In the genomic region with DNA sequence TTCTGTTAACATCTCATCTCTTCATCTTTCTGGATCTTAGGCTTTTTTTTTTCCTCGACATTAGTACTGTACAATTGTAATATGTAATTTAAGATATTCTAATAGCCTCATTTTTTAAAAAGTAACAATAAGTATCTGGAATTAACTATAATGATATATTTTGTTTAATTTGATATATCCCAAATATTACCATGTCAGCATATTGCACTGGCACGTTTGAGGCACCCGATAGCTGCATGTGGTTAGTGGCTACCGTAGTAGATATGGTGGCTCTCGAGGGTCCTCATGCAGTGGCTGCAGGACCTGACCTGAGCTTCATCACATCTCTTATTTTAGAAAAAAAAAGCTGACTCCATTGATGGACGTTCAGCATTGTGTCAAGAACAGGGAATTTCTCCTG, we compare ENCODE assay signal across 4 cellular contexts.
TF ChIP-seq lines count a peak whose summit lies in the region.

No MANE protein-coding gene starts in this region.

TF ChIP-seq in HepG2, 621 proteins besides CTCF, POLR2A, EP300 and RAD21:
- TF ChIP-seq SPEN (CRISPR knock-in tag; IDR thresholded peaks at IDR 0.05; ENCODE audit: low read depth) (no peak), MAFK (conservative IDR thresholded peaks at IDR 0.05 in 1 of 2, IDR thresholded peaks at IDR 0.05 in 1 of 2; ENCODE audit: low read length in 2 of 2) (peak; percentile 85 to 93), MAFF (IDR thresholded peaks at IDR 0.05; ENCODE audit: low read depth, low read length) (peak; percentile 86)
- TF ChIP-seq, protein P1, sequence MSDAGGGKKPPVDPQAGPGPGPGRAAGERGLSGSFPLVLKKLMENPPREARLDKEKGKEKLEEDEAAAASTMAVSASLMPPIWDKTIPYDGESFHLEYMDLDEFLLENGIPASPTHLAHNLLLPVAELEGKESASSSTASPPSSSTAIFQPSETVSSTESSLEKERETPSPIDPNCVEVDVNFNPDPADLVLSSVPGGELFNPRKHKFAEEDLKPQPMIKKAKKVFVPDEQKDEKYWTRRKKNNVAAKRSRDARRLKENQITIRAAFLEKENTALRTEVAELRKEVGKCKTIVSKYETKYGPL (CRISPR knock-in tag; IDR thresholded peaks at IDR 0.05), result no peak

TF ChIP-seq in A549, 52 proteins besides CTCF, POLR2A, EP300 and RAD21:
- TF ChIP-seq HDAC2 (IDR thresholded peaks at IDR 0.05) (no peak), MAFK (IDR thresholded peaks at IDR 0.05; ENCODE audit: partially characterized antibody) (peak; percentile 66), GATA3 (IDR thresholded peaks at IDR 0.05; ENCODE audit: borderline replicate concordance) (no peak)

TF ChIP-seq in IMR-90, 13 proteins besides CTCF, POLR2A, EP300 and RAD21:
- TF ChIP-seq MAFK (IDR thresholded peaks at IDR 0.05; ENCODE audit: low read depth, low read length) (peak; percentile 77), CEBPB (IDR thresholded peaks at IDR 0.05; ENCODE audit: low read depth, low read length) (no peak)

TF ChIP-seq in K562, 482 proteins besides CTCF, POLR2A, EP300 and RAD21:
- TF ChIP-seq NCOA6 (IDR thresholded peaks at IDR 0.05) (no peak), BRF1 (IDR thresholded peaks at IDR 0.05; ENCODE audit: borderline replicate concordance, extremely low read depth, insufficient read length) (no peak), PHF20 (IDR thresholded peaks at IDR 0.05; ENCODE audit: partially characterized antibody) (no peak), PHB2 (IDR thresholded peaks at IDR 0.05; ENCODE audit: low read depth) (no peak), FIP1L1 (IDR thresholded peaks at IDR 0.05; ENCODE audit: low read depth, low read length, poor library complexity, severe bottlenecking) (no peak), FOXJ3 (CRISPR knock-in tag; IDR thresholded peaks at IDR 0.05) (no peak), ZNF316 (IDR thresholded peaks at IDR 0.05) (peak; percentile 38; the same call in 1 of the 2 replicates), CBX1 (IDR thresholded peaks at IDR 0.05; ENCODE audit: low read depth) (no peak), ZNF263 (CRISPR knock-in tag; IDR thresholded peaks at IDR 0.05; ENCODE audit: borderline replicate concordance) (no peak), NEUROD1 (IDR thresholded peaks at IDR 0.05; ENCODE audit: borderline replicate concordance, low read depth, low read length, partially characterized antibody) (no peak), MAFK (IDR thresholded peaks at IDR 0.05; ENCODE audit: low read length) (peak; percentile 28; the same call in 1 of the 2 replicates), ARID2 (IDR thresholded peaks at IDR 0.05) (no peak), MAFF (IDR thresholded peaks at IDR 0.05; ENCODE audit: low read length) (0 out of 2 replicates have a peak, but pooled peaks have one; percentile 25)
- TF ChIP-seq, protein P2, sequence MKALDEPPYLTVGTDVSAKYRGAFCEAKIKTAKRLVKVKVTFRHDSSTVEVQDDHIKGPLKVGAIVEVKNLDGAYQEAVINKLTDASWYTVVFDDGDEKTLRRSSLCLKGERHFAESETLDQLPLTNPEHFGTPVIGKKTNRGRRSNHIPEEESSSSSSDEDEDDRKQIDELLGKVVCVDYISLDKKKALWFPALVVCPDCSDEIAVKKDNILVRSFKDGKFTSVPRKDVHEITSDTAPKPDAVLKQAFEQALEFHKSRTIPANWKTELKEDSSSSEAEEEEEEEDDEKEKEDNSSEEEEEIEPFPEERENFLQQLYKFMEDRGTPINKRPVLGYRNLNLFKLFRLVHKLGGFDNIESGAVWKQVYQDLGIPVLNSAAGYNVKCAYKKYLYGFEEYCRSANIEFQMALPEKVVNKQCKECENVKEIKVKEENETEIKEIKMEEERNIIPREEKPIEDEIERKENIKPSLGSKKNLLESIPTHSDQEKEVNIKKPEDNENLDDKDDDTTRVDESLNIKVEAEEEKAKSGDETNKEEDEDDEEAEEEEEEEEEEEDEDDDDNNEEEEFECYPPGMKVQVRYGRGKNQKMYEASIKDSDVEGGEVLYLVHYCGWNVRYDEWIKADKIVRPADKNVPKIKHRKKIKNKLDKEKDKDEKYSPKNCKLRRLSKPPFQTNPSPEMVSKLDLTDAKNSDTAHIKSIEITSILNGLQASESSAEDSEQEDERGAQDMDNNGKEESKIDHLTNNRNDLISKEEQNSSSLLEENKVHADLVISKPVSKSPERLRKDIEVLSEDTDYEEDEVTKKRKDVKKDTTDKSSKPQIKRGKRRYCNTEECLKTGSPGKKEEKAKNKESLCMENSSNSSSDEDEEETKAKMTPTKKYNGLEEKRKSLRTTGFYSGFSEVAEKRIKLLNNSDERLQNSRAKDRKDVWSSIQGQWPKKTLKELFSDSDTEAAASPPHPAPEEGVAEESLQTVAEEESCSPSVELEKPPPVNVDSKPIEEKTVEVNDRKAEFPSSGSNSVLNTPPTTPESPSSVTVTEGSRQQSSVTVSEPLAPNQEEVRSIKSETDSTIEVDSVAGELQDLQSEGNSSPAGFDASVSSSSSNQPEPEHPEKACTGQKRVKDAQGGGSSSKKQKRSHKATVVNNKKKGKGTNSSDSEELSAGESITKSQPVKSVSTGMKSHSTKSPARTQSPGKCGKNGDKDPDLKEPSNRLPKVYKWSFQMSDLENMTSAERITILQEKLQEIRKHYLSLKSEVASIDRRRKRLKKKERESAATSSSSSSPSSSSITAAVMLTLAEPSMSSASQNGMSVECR (CRISPR knock-in tag; IDR thresholded peaks at IDR 0.05), result no peak
- TF ChIP-seq, protein P3, sequence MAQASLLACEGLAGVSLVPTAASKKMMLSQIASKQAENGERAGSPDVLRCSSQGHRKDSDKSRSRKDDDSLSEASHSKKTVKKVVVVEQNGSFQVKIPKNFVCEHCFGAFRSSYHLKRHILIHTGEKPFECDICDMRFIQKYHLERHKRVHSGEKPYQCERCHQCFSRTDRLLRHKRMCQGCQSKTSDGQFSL (CRISPR knock-in tag; IDR thresholded peaks at IDR 0.05), result no peak
- TF ChIP-seq, protein P3 (tag; IDR thresholded peaks at IDR 0.05), result no peak
- TF ChIP-seq, protein P4, sequence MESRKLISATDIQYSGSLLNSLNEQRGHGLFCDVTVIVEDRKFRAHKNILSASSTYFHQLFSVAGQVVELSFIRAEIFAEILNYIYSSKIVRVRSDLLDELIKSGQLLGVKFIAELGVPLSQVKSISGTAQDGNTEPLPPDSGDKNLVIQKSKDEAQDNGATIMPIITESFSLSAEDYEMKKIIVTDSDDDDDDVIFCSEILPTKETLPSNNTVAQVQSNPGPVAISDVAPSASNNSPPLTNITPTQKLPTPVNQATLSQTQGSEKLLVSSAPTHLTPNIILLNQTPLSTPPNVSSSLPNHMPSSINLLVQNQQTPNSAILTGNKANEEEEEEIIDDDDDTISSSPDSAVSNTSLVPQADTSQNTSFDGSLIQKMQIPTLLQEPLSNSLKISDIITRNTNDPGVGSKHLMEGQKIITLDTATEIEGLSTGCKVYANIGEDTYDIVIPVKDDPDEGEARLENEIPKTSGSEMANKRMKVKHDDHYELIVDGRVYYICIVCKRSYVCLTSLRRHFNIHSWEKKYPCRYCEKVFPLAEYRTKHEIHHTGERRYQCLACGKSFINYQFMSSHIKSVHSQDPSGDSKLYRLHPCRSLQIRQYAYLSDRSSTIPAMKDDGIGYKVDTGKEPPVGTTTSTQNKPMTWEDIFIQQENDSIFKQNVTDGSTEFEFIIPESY (CRISPR knock-in tag; IDR thresholded peaks at IDR 0.05), result no peak
- TF ChIP-seq, protein P5, sequence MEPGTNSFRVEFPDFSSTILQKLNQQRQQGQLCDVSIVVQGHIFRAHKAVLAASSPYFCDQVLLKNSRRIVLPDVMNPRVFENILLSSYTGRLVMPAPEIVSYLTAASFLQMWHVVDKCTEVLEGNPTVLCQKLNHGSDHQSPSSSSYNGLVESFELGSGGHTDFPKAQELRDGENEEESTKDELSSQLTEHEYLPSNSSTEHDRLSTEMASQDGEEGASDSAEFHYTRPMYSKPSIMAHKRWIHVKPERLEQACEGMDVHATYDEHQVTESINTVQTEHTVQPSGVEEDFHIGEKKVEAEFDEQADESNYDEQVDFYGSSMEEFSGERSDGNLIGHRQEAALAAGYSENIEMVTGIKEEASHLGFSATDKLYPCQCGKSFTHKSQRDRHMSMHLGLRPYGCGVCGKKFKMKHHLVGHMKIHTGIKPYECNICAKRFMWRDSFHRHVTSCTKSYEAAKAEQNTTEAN (CRISPR knock-in tag; IDR thresholded peaks at IDR 0.05), result no peak
- TF ChIP-seq, protein P6, sequence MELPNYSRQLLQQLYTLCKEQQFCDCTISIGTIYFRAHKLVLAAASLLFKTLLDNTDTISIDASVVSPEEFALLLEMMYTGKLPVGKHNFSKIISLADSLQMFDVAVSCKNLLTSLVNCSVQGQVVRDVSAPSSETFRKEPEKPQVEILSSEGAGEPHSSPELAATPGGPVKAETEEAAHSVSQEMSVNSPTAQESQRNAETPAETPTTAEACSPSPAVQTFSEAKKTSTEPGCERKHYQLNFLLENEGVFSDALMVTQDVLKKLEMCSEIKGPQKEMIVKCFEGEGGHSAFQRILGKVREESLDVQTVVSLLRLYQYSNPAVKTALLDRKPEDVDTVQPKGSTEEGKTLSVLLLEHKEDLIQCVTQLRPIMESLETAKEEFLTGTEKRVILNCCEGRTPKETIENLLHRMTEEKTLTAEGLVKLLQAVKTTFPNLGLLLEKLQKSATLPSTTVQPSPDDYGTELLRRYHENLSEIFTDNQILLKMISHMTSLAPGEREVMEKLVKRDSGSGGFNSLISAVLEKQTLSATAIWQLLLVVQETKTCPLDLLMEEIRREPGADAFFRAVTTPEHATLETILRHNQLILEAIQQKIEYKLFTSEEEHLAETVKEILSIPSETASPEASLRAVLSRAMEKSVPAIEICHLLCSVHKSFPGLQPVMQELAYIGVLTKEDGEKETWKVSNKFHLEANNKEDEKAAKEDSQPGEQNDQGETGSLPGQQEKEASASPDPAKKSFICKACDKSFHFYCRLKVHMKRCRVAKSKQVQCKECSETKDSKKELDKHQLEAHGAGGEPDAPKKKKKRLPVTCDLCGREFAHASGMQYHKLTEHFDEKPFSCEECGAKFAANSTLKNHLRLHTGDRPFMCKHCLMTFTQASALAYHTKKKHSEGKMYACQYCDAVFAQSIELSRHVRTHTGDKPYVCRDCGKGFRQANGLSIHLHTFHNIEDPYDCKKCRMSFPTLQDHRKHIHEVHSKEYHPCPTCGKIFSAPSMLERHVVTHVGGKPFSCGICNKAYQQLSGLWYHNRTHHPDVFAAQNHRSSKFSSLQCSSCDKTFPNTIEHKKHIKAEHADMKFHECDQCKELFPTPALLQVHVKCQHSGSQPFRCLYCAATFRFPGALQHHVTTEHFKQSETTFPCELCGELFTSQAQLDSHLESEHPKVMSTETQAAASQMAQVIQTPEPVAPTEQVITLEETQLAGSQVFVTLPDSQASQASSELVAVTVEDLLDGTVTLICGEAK (IDR thresholded peaks at IDR 0.05), result no peak
- TF ChIP-seq, protein P6 (CRISPR knock-in tag; IDR thresholded peaks at IDR 0.05), result no peak
